Comparison of ENCODE assay signal across 1 cellular context in genomic region chr16:85807340-85807739, GRCh38. TPM values are rescaled to one million over a fixed set of nuclear protein-coding genes. Genes with fewer than 3 reads are reported as not detected.
"Had no signal": no experiment of that assay in that cellular context is flagged by ENCODE, and none has a peak within 500 bp of the region (broad histone marks: within the 10 kb centered on the region; RNA-seq: fewer than 3 reads in every experiment).

No MANE protein-coding gene starts in this region.

RNA-seq across cellular contexts. Expression of gene C16orf74, which starts 56.4 kb away (rescaled TPM):
- total RNA-seq: activated CD4-positive, alpha-beta memory T cell treated with anti-CD3 and anti-CD28 coated beads for 36 hours had no signal
